ENCODE assay signal across 11 cellular contexts in genomic region chr10:69320521-69320920, GRCh38. TPM values are rescaled to one million over a fixed set of nuclear protein-coding genes. Genes with fewer than 3 reads are reported as not detected.
DNase-seq lines count a peak whose midpoint lies in the region; ATAC-seq, FAIRE-seq and TF ChIP-seq lines count a peak whose summit lies in the region.
"Had no signal": no experiment of that assay in that cellular context is flagged by ENCODE, and none has a peak within 500 bp of the region (broad histone marks: within the 10 kb centered on the region; RNA-seq: fewer than 3 reads in every experiment).

No MANE protein-coding gene starts in this region.

- H3K27ac Mint-ChIP-seq in GM23338: no peak overlapping the region

- no peak for DNase-seq in GM23338 (ENCODE audit: low spot score)
- DNase-seq in GM12878 (ENCODE audit: low read depth, low spot score): no peak
- DNase-seq in DMS114 treated with DMSO at 0.1 percent for 48 hours (lab: John Stamatoyannopoulos, UW; ENCODE audit: unreplicated experiment): no peak
- no peak for DNase-seq in medulla oblongata (ENCODE audit: extremely low spot score)
- DNase-seq in DMS53 (lab: John Stamatoyannopoulos, UW): no peak
- DNase-seq: anterior cingulate cortex, KG1, SHP77 had no signal

- H3K9ac ChIP-seq in GM12878 (ENCODE audit: control insufficient read depth, insufficient read depth, low read length) (peak overlapping the region; percentile 77), muscle layer of colon (ENCODE audit: low read length) (no peak overlapping the region)

- RAD21 ChIA-PET in GM12878 (lab: Charles Lee; ENCODE audit: unreplicated experiment): no interaction called here

- intact Hi-C loops in GM12878 (cut with micrococcal nuclease; ENCODE audit: unreplicated experiment): no loop called here

- H3F3A ChIP-seq in GM23338 (replicated peaks; ENCODE audit: low read depth): peaks cover 13% of the 10 kb centered on the region

- ATAC-seq in GM23338 (no peak), GM12878 (no peak), GM21526 (IDR thresholded peaks at IDR 0.05; ENCODE audit: low FRiP score, unreplicated experiment) (no peak)

- SMC1A ChIA-PET in GM12878 (lab: Charles Lee; ENCODE audit: uncharacterized antibody, unreplicated experiment): interaction anchor here (0.7 to 4.6 kb wide), 3 partner anchors 7 to 96 kb away, joined by 3 to 24 read pairs (median 3); no protein-coding TSS in a partner anchor

- no peak for TF ChIP-seq POLR2A in GM12878 (IDR thresholded peaks at IDR 0.05; ENCODE audit: low read depth, low read length)

- H3K27me3 ChIP-seq in GM23338 (ENCODE audit: insufficient read depth) (no peaks in the 10 kb centered on the region), GM12878 (replicated peaks in 1 of 2; ENCODE audit: control insufficient read depth in 2 of 2, insufficient read depth in 2 of 2, low read length in 1 of 2) (no peaks in the 10 kb centered on the region), muscle layer of colon (ENCODE audit: control insufficient read depth in 1 of 2, insufficient read depth in 2 of 2, low read length in 2 of 2) (no peaks in the 10 kb centered on the region)

- no peaks in the 10 kb centered on the region for H3K9me2 ChIP-seq in GM23338 (ENCODE audit: insufficient read depth)

- peaks cover 53% of the 10 kb centered on the region for H3K4me1 Mint-ChIP-seq in GM23338

- peaks cover 74% of the 10 kb centered on the region for H3K4me1 ChIP-seq in GM23338 (ENCODE audit: insufficient read depth)
- peaks cover 21% of the 10 kb centered on the region for H3K4me1 ChIP-seq in GM12878 (ENCODE audit: control insufficient read depth, insufficient read depth, low read length)
- peaks cover 32% of the 10 kb centered on the region for H3K4me1 ChIP-seq in muscle layer of colon (ENCODE audit: insufficient read depth, low read length)

- CTCF ChIA-PET in GM12878 (lab: Yijun Ruan, JAX): interaction anchor here (0.6 to 1.6 kb wide), 4 partner anchors 12 to 912 kb away, joined by 3 to 4 read pairs (median 3); no protein-coding TSS in a partner anchor

- H3K4me2 ChIP-seq in GM23338 (peak overlapping the region; percentile 99), GM12878 (ENCODE audit: control insufficient read depth, insufficient read depth) (peak overlapping the region; percentile 84)

- POLR2A ChIA-PET in GM12878 (lab: Charles Lee): no interaction called here

- peak overlapping the region; percentile 99 for H3K4me3 ChIP-seq in GM23338
- H3K4me3 ChIP-seq in GM12878: peak overlapping the region; percentile 93
- peak overlapping the region in 1 of 2 donors; percentile 92 for H3K4me3 ChIP-seq in muscle layer of colon (ENCODE audit: low read depth in 1 of 2, low read length in 2 of 2)

- no peaks in the 10 kb centered on the region for H3K36me3 ChIP-seq in GM23338 (ENCODE audit: insufficient read depth)
- no peaks in the 10 kb centered on the region; a peak in 1 of 4 replicates for H3K36me3 ChIP-seq in GM12878 (ENCODE audit: control insufficient read depth in 2 of 2, insufficient read depth in 2 of 2, low read length in 1 of 2)
- no peaks in the 10 kb centered on the region for H3K36me3 ChIP-seq in muscle layer of colon (ENCODE audit: insufficient read depth, low read length)

- BruUV-seq in GM12878 (replicated peaks; lab: Mats Ljungman, UMichigan): no TSS peak

- H2AFZ ChIP-seq in GM23338 (no peak overlapping the region), GM12878 (ENCODE audit: control insufficient read depth, low read depth, low read length) (no peak overlapping the region)

- H3K9me3 ChIP-seq in GM12878 (replicated peaks; ENCODE audit: control insufficient read depth, insufficient read depth, low read length) (no peaks in the 10 kb centered on the region), muscle layer of colon (ENCODE audit: low read length) (no peaks in the 10 kb centered on the region)

- H3K27me3 Mint-ChIP-seq in GM23338 (ENCODE audit: insufficient read depth, low read depth, poor library complexity): peaks cover 8% of the 10 kb centered on the region

- TF ChIP-seq RAD21 in GM12878 (IDR thresholded peaks at IDR 0.05; ENCODE audit: insufficient read depth, low read depth, low read length): no peak

- no peak for FAIRE-seq in GM12878 (lab: Jason Lieb, UNC)

- H3K79me2 ChIP-seq in GM23338 (replicated peaks; ENCODE audit: insufficient read depth) (peaks cover 68% of the 10 kb centered on the region), GM12878 (ENCODE audit: control insufficient read depth, insufficient read depth, low read length) (peaks cover 57% of the 10 kb centered on the region)

- in situ Hi-C loops in GM12878 (cut with MboI): no loop called here

- no peak for TF ChIP-seq EP300 in GM12878 (IDR thresholded peaks at IDR 0.05; ENCODE audit: borderline replicate concordance in 1 of 2, control insufficient read depth in 1 of 2, low read depth in 2 of 2, low read length in 2 of 2)

- H3K9me3 Mint-ChIP-seq in GM23338: no peaks in the 10 kb centered on the region

- peaks cover 14% of the 10 kb centered on the region for H4K20me1 ChIP-seq in GM23338 (replicated peaks; ENCODE audit: insufficient read depth)
- peaks cover 4% of the 10 kb centered on the region for H4K20me1 ChIP-seq in GM12878 (ENCODE audit: control insufficient read depth, insufficient read depth)

- H3K27ac ChIP-seq in 22Rv1 (peak overlapping the region; percentile 95), GM23338 (ENCODE audit: low read depth) (no peak overlapping the region), GM12878 (ENCODE audit: control insufficient read depth, insufficient read depth) (no peak overlapping the region), muscle layer of colon (ENCODE audit: low read depth, low read length) (peak overlapping the region; percentile 84)

- TF ChIP-seq CTCF in 22Rv1 (IDR thresholded peaks at IDR 0.05): no peak
- no peak for TF ChIP-seq CTCF in GM23338 (conservative IDR thresholded peaks at IDR 0.05; ENCODE audit: low read depth in 2 of 2)
- no peak for TF ChIP-seq CTCF in GM12878 (IDR thresholded peaks at IDR 0.05 in 2 of 3, conservative IDR thresholded peaks at IDR 0.05 in 1 of 3; ENCODE audit: control insufficient read depth in 2 of 3, extremely low read depth in 1 of 3, insufficient read depth in 1 of 3, low read depth in 3 of 3, low read length in 3 of 3)

- peaks cover 6% of the 10 kb centered on the region; the same call in 2 of the 3 replicates for H3K36me3 Mint-ChIP-seq in GM23338 (ENCODE audit: low read depth)

- H3K4me3 Mint-ChIP-seq in GM23338: peak overlapping the region; percentile 95

- WGBS in GM12878 (ENCODE audit: insufficient coverage, insufficient replicate concordance, low lambda C conversion rate, missing lambda C conversion rate): 82% methylated on average over 3 of the region's 3 CpGs

TF ChIP-seq in GM23338, 12 proteins besides CTCF, POLR2A, EP300 and RAD21:
- TF ChIP-seq EZH2 (IDR thresholded peaks at IDR 0.05; ENCODE audit: low read depth, unreplicated experiment): no peak
TF ChIP-seq in GM23338: peak in this region for 0.

TF ChIP-seq in GM12878, 131 proteins besides CTCF, POLR2A, EP300 and RAD21:
- TF ChIP-seq ZBTB40 (IDR thresholded peaks at IDR 0.05; ENCODE audit: borderline replicate concordance) (no peak), KAT2A (conservative IDR thresholded peaks at IDR 0.05; ENCODE audit: control insufficient read depth, low read depth, low read length) (no peak), RBBP5 (conservative IDR thresholded peaks at IDR 0.05) (no peak), SMAD5 (IDR thresholded peaks at IDR 0.05; ENCODE audit: low read depth) (no peak)

RNA-seq across cellular contexts. Expression of gene HK1, which starts 42.2 kb away (rescaled TPM):
- 197 and 229 TPM in 2 replicates for total RNA-seq in GM23338 (2014; rRNA removed; shearing (Covaris generic))
- 70.0 and 76.6 TPM in 2 replicates for polyA plus RNA-seq in GM23338 (2016; fragmentation: Nextera tagmentation; extraction: Ambion mirVana)
- 34.0 and 34.9 TPM in 2 replicates for total RNA-seq in GM12878 (2013; cell fraction: nucleolus; rRNA removed)
- 51.3 and 52.9 TPM in 2 replicates for total RNA-seq in GM12878 (2014; rRNA removed)
- total RNA-seq in GM12878 (2014; rRNA removed; fragmentation: Illumina TruSeq; extraction: Trizol): 30.4 and 31.8 TPM in 2 replicates
- total RNA-seq in GM12878 (2021): 66.8 and 74.0 TPM in 2 replicates
- polyA plus RNA-seq in GM12878 (2011; ENCODE audit: low read depth): 45.7 TPM
- polyA plus RNA-seq in GM12878 (2011; rRNA removed): 25.6 and 36.6 TPM in 2 replicates
- polyA plus RNA-seq in GM12878 (2011; cell fraction: cytosol; rRNA removed): 38.0 and 43.8 TPM in 2 replicates
- 35.1 and 43.0 TPM in 2 replicates for polyA plus RNA-seq in GM12878 (2011; cell fraction: nucleus; rRNA removed)
- 64.1 and 66.2 TPM in 2 replicates for polyA plus RNA-seq in GM12878 (2012)
- polyA plus RNA-seq in GM12878 (2014; fragmentation: Illumina TruSeq; extraction: Trizol): 55.6 and 59.2 TPM in 2 replicates
- polyA plus RNA-seq in GM12878 (2014; fragmentation: Nextera tagmentation; extraction: Ambion mirVana): 1 to 10 TPM; 3.4 to 6.6 TPM
- polyA plus RNA-seq in GM12878 (2014; rRNA removed): 40.3 and 43.4 TPM in 2 replicates
- polyA plus RNA-seq in GM12878 (2016; fragmentation: Nextera tagmentation; extraction: Ambion mirVana): 10 to 100 TPM; 75.7 to 77.3 TPM
- polyA minus RNA-seq in GM12878 (2011; rRNA and poly(A)+ RNA removed): 63.3 and 68.7 TPM in 2 replicates
- polyA minus RNA-seq in GM12878 (2011; cell fraction: cytosol; rRNA and poly(A)+ RNA removed): 19.8 and 22.1 TPM in 2 replicates
- polyA minus RNA-seq in GM12878 (2011; cell fraction: nucleus; rRNA and poly(A)+ RNA removed): 12.8 and 16.7 TPM in 2 replicates

Comparison
In these comparisons a context has a peak if more than half of its experiments do, and no peak if none do; other contexts are left out.
1. H3K27ac ChIP-seq: peak in 22Rv1 (single experiment) and muscle layer of colon (single experiment); none in GM23338 (single experiment) and GM12878 (single experiment).